ENCODE assay signal across 2 cellular contexts in the genomic region with DNA sequence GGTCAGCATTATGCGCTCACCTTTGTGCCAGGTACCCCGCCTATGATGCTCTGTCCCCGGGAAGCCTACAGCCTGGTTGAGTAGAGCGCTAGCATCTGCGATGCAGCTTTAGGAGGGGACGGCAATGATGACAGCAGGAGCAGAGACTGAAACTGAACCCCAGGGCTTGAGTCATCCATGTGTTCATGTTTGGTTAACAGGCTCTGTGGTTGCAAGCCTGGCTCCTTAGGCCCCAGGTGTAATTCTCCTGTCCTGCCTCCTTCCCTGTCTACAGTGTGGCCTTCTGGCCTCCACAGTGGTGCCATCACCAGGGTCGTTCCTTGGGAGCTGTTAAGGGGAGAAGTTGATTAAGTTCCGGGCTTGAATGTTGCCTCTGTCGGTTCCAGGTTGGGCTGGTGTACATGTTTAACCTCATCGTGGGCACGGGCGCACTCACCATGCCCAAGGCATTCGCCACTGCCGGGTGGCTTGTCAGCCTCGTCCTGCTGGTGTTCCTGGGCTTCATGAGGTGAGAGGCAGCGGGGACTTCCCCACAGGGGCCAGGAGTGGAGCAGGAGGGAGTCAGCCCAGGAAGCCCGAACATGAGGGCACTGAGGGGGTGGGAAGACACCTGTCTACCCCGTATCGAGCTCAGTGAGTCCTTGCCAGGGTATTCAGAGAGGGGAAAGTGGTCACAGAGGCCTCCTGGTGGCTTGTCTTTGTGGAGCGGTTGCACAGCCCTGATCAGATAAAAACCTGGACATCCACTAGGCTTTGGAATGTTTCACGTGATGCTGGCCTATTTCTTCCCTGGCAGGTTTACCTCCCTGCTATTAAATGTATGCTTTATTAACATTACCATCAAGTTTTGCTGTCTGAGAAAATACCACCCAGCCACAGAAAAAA.
TF ChIP-seq lines count a peak whose summit lies in the region.

No MANE protein-coding gene starts in this region.

TF ChIP-seq in SK-N-SH treated with all-trans-retinoic acid at 6 μM for 48 hours, 23 proteins besides CTCF, POLR2A, EP300 and RAD21:
- TF ChIP-seq, protein P1, sequence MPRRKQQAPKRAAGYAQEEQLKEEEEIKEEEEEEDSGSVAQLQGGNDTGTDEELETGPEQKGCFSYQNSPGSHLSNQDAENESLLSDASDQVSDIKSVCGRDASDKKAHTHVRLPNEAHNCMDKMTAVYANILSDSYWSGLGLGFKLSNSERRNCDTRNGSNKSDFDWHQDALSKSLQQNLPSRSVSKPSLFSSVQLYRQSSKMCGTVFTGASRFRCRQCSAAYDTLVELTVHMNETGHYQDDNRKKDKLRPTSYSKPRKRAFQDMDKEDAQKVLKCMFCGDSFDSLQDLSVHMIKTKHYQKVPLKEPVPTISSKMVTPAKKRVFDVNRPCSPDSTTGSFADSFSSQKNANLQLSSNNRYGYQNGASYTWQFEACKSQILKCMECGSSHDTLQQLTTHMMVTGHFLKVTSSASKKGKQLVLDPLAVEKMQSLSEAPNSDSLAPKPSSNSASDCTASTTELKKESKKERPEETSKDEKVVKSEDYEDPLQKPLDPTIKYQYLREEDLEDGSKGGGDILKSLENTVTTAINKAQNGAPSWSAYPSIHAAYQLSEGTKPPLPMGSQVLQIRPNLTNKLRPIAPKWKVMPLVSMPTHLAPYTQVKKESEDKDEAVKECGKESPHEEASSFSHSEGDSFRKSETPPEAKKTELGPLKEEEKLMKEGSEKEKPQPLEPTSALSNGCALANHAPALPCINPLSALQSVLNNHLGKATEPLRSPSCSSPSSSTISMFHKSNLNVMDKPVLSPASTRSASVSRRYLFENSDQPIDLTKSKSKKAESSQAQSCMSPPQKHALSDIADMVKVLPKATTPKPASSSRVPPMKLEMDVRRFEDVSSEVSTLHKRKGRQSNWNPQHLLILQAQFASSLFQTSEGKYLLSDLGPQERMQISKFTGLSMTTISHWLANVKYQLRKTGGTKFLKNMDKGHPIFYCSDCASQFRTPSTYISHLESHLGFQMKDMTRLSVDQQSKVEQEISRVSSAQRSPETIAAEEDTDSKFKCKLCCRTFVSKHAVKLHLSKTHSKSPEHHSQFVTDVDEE (CRISPR knock-in tag; IDR thresholded peaks at IDR 0.05) = no peak
- TF ChIP-seq ZC3H10 (CRISPR knock-in tag; IDR thresholded peaks at IDR 0.05) (no peak), OSR1 (CRISPR knock-in tag; IDR thresholded peaks at IDR 0.05) (no peak), TCF4 (CRISPR knock-in tag; IDR thresholded peaks at IDR 0.05; ENCODE audit: borderline replicate concordance) (no peak), PPARA (CRISPR knock-in tag; IDR thresholded peaks at IDR 0.05; ENCODE audit: borderline replicate concordance) (no peak), ZFP30 (CRISPR knock-in tag; IDR thresholded peaks at IDR 0.05) (no peak), TOX (CRISPR knock-in tag; IDR thresholded peaks at IDR 0.05; ENCODE audit: borderline replicate concordance) (no peak), GLIS3 (CRISPR knock-in tag; IDR thresholded peaks at IDR 0.05) (no peak), ESRRG (CRISPR knock-in tag; IDR thresholded peaks at IDR 0.05) (no peak), ARNTL (CRISPR knock-in tag; IDR thresholded peaks at IDR 0.05; ENCODE audit: borderline replicate concordance, low read depth) (no peak), CSDC2 (CRISPR knock-in tag; IDR thresholded peaks at IDR 0.05) (no peak), SNAI2 (CRISPR knock-in tag; IDR thresholded peaks at IDR 0.05) (no peak)
- TF ChIP-seq, protein P2, sequence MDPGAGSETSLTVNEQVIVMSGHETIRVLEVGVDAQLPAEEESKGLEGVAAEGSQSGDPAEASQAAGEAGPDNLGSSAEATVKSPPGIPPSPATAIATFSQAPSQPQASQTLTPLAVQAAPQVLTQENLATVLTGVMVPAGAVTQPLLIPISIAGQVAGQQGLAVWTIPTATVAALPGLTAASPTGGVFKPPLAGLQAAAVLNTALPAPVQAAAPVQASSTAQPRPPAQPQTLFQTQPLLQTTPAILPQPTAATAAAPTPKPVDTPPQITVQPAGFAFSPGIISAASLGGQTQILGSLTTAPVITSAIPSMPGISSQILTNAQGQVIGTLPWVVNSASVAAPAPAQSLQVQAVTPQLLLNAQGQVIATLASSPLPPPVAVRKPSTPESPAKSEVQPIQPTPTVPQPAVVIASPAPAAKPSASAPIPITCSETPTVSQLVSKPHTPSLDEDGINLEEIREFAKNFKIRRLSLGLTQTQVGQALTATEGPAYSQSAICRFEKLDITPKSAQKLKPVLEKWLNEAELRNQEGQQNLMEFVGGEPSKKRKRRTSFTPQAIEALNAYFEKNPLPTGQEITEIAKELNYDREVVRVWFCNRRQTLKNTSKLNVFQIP (CRISPR knock-in tag; IDR thresholded peaks at IDR 0.05; ENCODE audit: borderline replicate concordance, low read depth) = no peak
- TF ChIP-seq, protein P3, sequence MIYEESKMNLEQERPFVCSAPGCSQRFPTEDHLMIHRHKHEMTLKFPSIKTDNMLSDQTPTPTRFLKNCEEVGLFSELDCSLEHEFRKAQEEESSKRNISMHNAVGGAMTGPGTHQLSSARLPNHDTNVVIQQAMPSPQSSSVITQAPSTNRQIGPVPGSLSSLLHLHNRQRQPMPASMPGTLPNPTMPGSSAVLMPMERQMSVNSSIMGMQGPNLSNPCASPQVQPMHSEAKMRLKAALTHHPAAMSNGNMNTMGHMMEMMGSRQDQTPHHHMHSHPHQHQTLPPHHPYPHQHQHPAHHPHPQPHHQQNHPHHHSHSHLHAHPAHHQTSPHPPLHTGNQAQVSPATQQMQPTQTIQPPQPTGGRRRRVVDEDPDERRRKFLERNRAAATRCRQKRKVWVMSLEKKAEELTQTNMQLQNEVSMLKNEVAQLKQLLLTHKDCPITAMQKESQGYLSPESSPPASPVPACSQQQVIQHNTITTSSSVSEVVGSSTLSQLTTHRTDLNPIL (CRISPR knock-in tag; IDR thresholded peaks at IDR 0.05; ENCODE audit: low read depth) = no peak

TF ChIP-seq in K562, 482 proteins besides CTCF, POLR2A, EP300 and RAD21 (continued from another document):
- no peak for TF ChIP-seq ZNF586 (CRISPR knock-in tag; conservative IDR thresholded peaks at IDR 0.05)
- no peak for TF ChIP-seq ZNF431 (CRISPR knock-in tag; IDR thresholded peaks at IDR 0.05)
- no peak for TF ChIP-seq ZNF133 (CRISPR knock-in tag; IDR thresholded peaks at IDR 0.05)
- TF ChIP-seq ETS2 (tag; IDR thresholded peaks at IDR 0.05; ENCODE audit: borderline replicate concordance, poor library complexity, severe bottlenecking) = no peak
- TF ChIP-seq, protein P4, sequence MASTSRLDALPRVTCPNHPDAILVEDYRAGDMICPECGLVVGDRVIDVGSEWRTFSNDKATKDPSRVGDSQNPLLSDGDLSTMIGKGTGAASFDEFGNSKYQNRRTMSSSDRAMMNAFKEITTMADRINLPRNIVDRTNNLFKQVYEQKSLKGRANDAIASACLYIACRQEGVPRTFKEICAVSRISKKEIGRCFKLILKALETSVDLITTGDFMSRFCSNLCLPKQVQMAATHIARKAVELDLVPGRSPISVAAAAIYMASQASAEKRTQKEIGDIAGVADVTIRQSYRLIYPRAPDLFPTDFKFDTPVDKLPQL (IDR thresholded peaks at IDR 0.05; ENCODE audit: extremely low read depth, insufficient read length) = no peak
- TF ChIP-seq, protein P5, sequence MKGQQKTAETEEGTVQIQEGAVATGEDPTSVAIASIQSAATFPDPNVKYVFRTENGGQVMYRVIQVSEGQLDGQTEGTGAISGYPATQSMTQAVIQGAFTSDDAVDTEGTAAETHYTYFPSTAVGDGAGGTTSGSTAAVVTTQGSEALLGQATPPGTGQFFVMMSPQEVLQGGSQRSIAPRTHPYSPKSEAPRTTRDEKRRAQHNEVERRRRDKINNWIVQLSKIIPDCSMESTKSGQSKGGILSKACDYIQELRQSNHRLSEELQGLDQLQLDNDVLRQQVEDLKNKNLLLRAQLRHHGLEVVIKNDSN (CRISPR knock-in tag; IDR thresholded peaks at IDR 0.05) = no peak
- TF ChIP-seq CC2D1A (IDR thresholded peaks at IDR 0.05) = no peak
